ENCODE assay signal across 10 cellular contexts in the genomic region with DNA sequence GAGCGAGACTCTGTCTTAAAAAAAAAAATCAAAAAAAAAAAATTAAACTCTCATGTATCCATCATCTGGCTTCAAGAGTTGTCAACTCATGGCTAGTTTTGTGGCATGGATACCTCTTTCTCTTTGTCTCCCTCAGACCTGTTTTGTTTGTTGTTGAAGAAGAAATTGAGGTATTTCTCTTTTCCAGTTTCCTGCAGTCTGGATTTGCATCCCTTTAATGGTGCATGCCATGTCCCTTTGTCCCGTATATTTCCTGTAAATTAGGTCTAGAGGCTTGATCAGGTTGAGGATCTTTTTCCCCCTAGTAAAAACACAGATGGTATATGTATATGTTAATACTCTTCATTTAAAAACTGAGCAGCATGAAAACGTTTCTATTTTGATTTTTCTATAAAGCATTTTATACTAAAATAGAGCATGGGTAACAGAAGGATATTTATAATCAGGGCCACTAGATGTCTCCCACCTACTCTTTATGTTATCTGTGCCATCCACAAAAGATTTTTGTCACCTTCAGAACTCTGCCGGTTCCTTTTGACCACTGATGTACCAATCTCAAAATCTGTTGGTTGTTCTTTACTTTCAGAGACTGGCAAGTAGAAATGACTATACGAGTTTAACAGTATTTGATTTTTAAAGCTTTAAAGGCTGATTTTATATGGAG.
DNase-seq lines count a peak whose midpoint lies in the region; TF ChIP-seq lines count a peak whose summit lies in the region.
"Had no signal": no experiment of that assay in that cellular context is flagged by ENCODE, and none has a peak within 500 bp of the region (broad histone marks: within the 10 kb centered on the region; RNA-seq: fewer than 3 reads in every experiment).

No MANE protein-coding gene starts in this region.

- H3K4me1 ChIP-seq in smooth muscle cell (ENCODE audit: low read depth), result no peaks in the 10 kb centered on the region
- H3K4me1 ChIP-seq in effector memory CD4-positive, alpha-beta T cell (ENCODE audit: control insufficient read depth, insufficient read depth, low read length, poor library complexity, severe bottlenecking), result no peaks in the 10 kb centered on the region

- no peaks in the 10 kb centered on the region for H3K9me3 Mint-ChIP-seq in chondrocyte (ENCODE audit: low read depth)
- H3K9me3 Mint-ChIP-seq: activated naive CD4-positive, alpha-beta T cell treated with anti-CD3 and anti-CD28 coated beads, Interleukin-2, amount 10 ng/mL, durations not matched to agents 7 days and 5 days had no signal

- H4K20me1 ChIP-seq in smooth muscle cell (ENCODE audit: low read depth), result peaks cover 41% of the 10 kb centered on the region

- no peaks in the 10 kb centered on the region for H3K27me3 ChIP-seq in smooth muscle cell (ENCODE audit: low read depth)
- no peaks in the 10 kb centered on the region for H3K27me3 ChIP-seq in effector memory CD4-positive, alpha-beta T cell (replicated peaks; ENCODE audit: control insufficient read depth, insufficient read depth, low read length, poor library complexity, severe bottlenecking)

- H3F3A ChIP-seq in smooth muscle cell (ENCODE audit: low read depth), result no peaks in the 10 kb centered on the region

- H3K79me2 ChIP-seq in smooth muscle cell (ENCODE audit: low read depth), result peaks cover 52% of the 10 kb centered on the region

- H3K27me3 Mint-ChIP-seq in chondrocyte (ENCODE audit: low read depth), result no peaks in the 10 kb centered on the region
- H3K27me3 Mint-ChIP-seq: activated naive CD4-positive, alpha-beta T cell treated with anti-CD3 and anti-CD28 coated beads, Interleukin-2, amount 10 ng/mL, durations not matched to agents 7 days and 5 days had no signal

- peaks cover 24% of the 10 kb centered on the region for H3K36me3 Mint-ChIP-seq in chondrocyte (ENCODE audit: low read depth)

- H3K9me3 ChIP-seq in smooth muscle cell (replicated peaks; ENCODE audit: low read depth), result no peaks in the 10 kb centered on the region
- no peaks in the 10 kb centered on the region for H3K9me3 ChIP-seq in effector memory CD4-positive, alpha-beta T cell (ENCODE audit: control insufficient read depth, low read length)

- H3K4me2 ChIP-seq in smooth muscle cell, result no peak overlapping the region

- 71% methylated on average over 5 of the region's 5 CpGs for WGBS in smooth muscle cell (ENCODE audit: low lambda C conversion rate)

- no peak overlapping the region for H3K4me3 Mint-ChIP-seq in chondrocyte (ENCODE audit: unreplicated experiment)
- H3K4me3 Mint-ChIP-seq: activated naive CD4-positive, alpha-beta T cell treated with anti-CD3 and anti-CD28 coated beads, Interleukin-2, amount 10 ng/mL, durations not matched to agents 7 days and 5 days had no signal

- peak; percentile 18 for DNase-seq in NCI-H82 (lab: John Stamatoyannopoulos, UW)
- DNase-seq in NCI-H82 treated with DMSO at 0.1 percent for 48 hours (lab: John Stamatoyannopoulos, UW; ENCODE audit: unreplicated experiment), result no peak
- DNase-seq in NCI-H1105 treated with DMSO at 0.1 percent for 48 hours (lab: John Stamatoyannopoulos, UW), result peak; percentile 69
- no peak for DNase-seq in chondrocyte (ENCODE audit: low spot score)
- no peak for DNase-seq in smooth muscle cell (lab: John Stamatoyannopoulos, UW; ENCODE audit: unreplicated experiment)
- DNase-seq in GDM1 (lab: John Stamatoyannopoulos, UW), result no peak
- no peak for DNase-seq in effector memory CD4-positive, alpha-beta T cell
- DNase-seq in NOMO-1 (lab: John Stamatoyannopoulos, UW; ENCODE audit: unreplicated experiment in 2 of 2), result no peak
- DNase-seq: activated naive CD4-positive, alpha-beta T cell treated with anti-CD3 and anti-CD28 coated beads, Interleukin-2, amount 10 ng/mL, durations not matched to agents 7 days and 5 days; stimulated activated CD4-positive, alpha-beta T cell treated with anti-CD3 and anti-CD28 coated beads, Interleukin-1b, Interleukin-23, amount 100 ng/mL, for 48 hours had no signal

- H3K27ac ChIP-seq in smooth muscle cell (ENCODE audit: low read depth), result no peak overlapping the region
- no peak overlapping the region for H3K27ac ChIP-seq in effector memory CD4-positive, alpha-beta T cell (ENCODE audit: insufficient read depth, low read length, poor library complexity, severe bottlenecking)

- TF ChIP-seq CTCF in chondrocyte (IDR thresholded peaks at IDR 0.05) (peak; percentile 67), smooth muscle cell (IDR thresholded peaks at IDR 0.05; ENCODE audit: borderline replicate concordance, insufficient read depth, poor library complexity, severe bottlenecking) (peak; percentile 4)

- peaks cover 20% of the 10 kb centered on the region for H3K4me1 Mint-ChIP-seq in chondrocyte (ENCODE audit: low read depth)
- H3K4me1 Mint-ChIP-seq: activated naive CD4-positive, alpha-beta T cell treated with anti-CD3 and anti-CD28 coated beads, Interleukin-2, amount 10 ng/mL, durations not matched to agents 7 days and 5 days had no signal

- H3K4me3 ChIP-seq in smooth muscle cell, result no peak overlapping the region
- no peak overlapping the region for H3K4me3 ChIP-seq in effector memory CD4-positive, alpha-beta T cell (ENCODE audit: insufficient read depth, low read depth, low read length, poor library complexity, severe bottlenecking)

- peaks cover 16% of the 10 kb centered on the region for H3K36me3 ChIP-seq in smooth muscle cell (ENCODE audit: low read depth)
- H3K36me3 ChIP-seq in effector memory CD4-positive, alpha-beta T cell (ENCODE audit: control insufficient read depth, insufficient read depth, low read length), result no peaks in the 10 kb centered on the region

- peak overlapping the region; percentile 22 for H3K27ac Mint-ChIP-seq in chondrocyte (ENCODE audit: unreplicated experiment)
- H3K27ac Mint-ChIP-seq: activated naive CD4-positive, alpha-beta T cell treated with anti-CD3 and anti-CD28 coated beads, Interleukin-2, amount 10 ng/mL, durations not matched to agents 7 days and 5 days had no signal

- no peak overlapping the region for H2AFZ ChIP-seq in smooth muscle cell (ENCODE audit: low read depth)

- H3K9ac ChIP-seq in smooth muscle cell (ENCODE audit: low read depth), result no peak overlapping the region

Comparison
In these comparisons a context has a peak if more than half of its experiments do, and no peak if none do; other contexts are left out.
1. DNase-seq: peak in NCI-H82 (single experiment) and NCI-H1105 treated with DMSO at 0.1 percent for 48 hours (single experiment); none in NCI-H82 treated with DMSO at 0.1 percent for 48 hours (single experiment), chondrocyte (single experiment), smooth muscle cell (single experiment), GDM1 (single experiment), effector memory CD4-positive, alpha-beta T cell (0 of 3) and NOMO-1 (0 of 2).